In the genomic region with DNA sequence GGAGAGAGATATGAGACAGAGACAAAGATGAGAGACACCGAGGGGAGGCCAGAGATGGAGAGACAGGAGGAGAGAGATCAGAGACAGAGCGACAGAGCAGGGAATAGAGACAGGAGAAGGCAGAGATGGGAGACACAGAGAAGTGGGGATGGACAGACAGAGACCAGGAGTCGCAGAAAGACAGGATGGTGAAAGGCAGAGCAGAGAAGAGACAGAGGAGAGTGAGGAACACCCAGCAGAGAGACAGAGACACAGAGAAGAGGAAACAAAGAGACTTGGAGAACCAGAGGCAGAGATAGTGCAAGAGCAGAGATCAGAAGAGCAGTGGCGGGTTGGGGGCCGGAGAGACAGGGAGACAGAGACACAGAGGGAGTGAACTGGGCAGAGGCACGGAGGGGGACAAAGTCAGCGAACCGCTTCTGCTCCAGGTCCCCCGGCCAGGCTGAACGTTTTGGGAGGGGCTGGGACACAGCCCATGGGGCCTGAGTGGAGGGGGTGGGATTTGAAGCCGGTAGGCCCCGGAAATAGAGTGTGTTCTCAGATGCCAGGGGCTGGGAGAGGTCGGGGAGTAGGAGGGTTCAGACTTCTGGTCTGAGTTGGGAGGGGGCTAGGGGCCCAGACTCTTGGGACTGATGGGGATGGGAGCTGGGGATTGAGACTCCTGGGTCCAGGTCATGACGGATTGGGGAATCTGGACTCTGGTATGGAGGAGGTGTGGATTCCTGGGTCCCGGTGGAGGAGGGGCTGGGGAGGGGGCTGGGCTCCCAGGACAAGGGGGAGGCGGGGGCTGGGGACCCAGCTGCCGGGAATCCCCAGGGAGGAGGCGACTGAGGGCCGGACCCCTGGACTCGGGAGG, we compare ENCODE assay signal across 8 cellular contexts. TPM values are rescaled to one million over a fixed set of nuclear protein-coding genes. Genes with fewer than 3 reads are reported as not detected.
A peak's percentile ranks its signal among the peaks of the same experiment; 100 is the strongest.
DNase-seq lines count a peak whose midpoint lies in the region; ATAC-seq, FAIRE-seq and TF ChIP-seq lines count a peak whose summit lies in the region.

No MANE protein-coding gene starts in this region.

- H3K27me3 ChIP-seq in MG63: no peaks in the 10 kb centered on the region
- H3K27me3 ChIP-seq in bronchial epithelial cell (ENCODE audit: control insufficient read depth, insufficient read depth, low read length): no peaks in the 10 kb centered on the region
- no peaks in the 10 kb centered on the region for H3K27me3 ChIP-seq in testis

- H3K36me3 ChIP-seq in MG63 (peaks cover 23% of the 10 kb centered on the region), bronchial epithelial cell (ENCODE audit: control insufficient read depth, insufficient read depth, low read length) (no peaks in the 10 kb centered on the region), testis (ENCODE audit: low read depth, missing control alignments) (no peaks in the 10 kb centered on the region)

- 10 to 11% methylated on average over 15 to 19 of the region's 20 CpGs for WGBS in testis, 2 donors

- H3K4me3 ChIP-seq in MG63 (peak overlapping the region; percentile 98), bronchial epithelial cell (ENCODE audit: low read depth, low read length) (peak overlapping the region; percentile 95), testis (peak overlapping the region; percentile 68 to 85)

- TF ChIP-seq POLR2A in testis (IDR thresholded peaks at IDR 0.05): no peak

- TF ChIP-seq CTCF in bronchial epithelial cell (IDR thresholded peaks at IDR 0.05; ENCODE audit: insufficient read depth, low read length, severe bottlenecking) (no peak), testis (IDR thresholded peaks at IDR 0.05) (no peak)

- FAIRE-seq in bronchial epithelial cell (lab: Jason Lieb, UNC): no peak

- H3K27ac ChIP-seq in testis: peak overlapping the region; percentile 89

- intact Hi-C loops in left colon (cut with DNase I, micrococcal nuclease): no loop called here
- intact Hi-C loops in testis (cut with DNase I; ENCODE audit: low total_unique reads): no loop called here

- H3K4me1 ChIP-seq in testis: peaks cover 24% of the 10 kb centered on the region

- H3K9me3 ChIP-seq in MG63 (no peaks in the 10 kb centered on the region; the same call in 1 of the 2 replicates), testis (no peaks in the 10 kb centered on the region)

- ATAC-seq in left colon: peak; percentile 40
- ATAC-seq in GM18873 (IDR thresholded peaks at IDR 0.05; ENCODE audit: low FRiP score, unreplicated experiment): no peak

- DNase-seq in NCI-H1694 (lab: John Stamatoyannopoulos, UW) (peak; percentile 5), NCI-H1694 treated with DMSO at 0.1 percent for 48 hours (lab: John Stamatoyannopoulos, UW) (no peak), MG63 (peak; percentile 72), bronchial epithelial cell (ENCODE audit: low read depth) (no peak), left colon (no peak), testis (no peak)
- no peak for DNase-seq in activated CD4-positive, alpha-beta T cell treated with anti-CD3 and anti-CD28 coated beads for 4 hours

RNA-seq across cellular contexts. Expression of a gene that starts 0.7 kb away (rescaled TPM):
- total RNA-seq in MG63 (2014; rRNA removed; shearing (Covaris generic); ENCODE audit: low replicate concordance): 7.2 and 8.6 TPM in 2 replicates
- 1.8 and 2.2 TPM in 2 replicates for total RNA-seq in bronchial epithelial cell
- total RNA-seq in left colon: 1 to 10 TPM; 5.3 to 7.3 TPM
- 1 to 10 TPM; 4.0 to 7.2 TPM for total RNA-seq in testis
- polyA plus RNA-seq in testis (ENCODE audit: insufficient read depth, low read depth, low replicate concordance): 4.3 TPM

RNA-seq across cellular contexts. Expression of a gene that starts 19.3 kb away (rescaled TPM):
- 2.9 and 4.0 TPM in 2 replicates for total RNA-seq in MG63 (2014; rRNA removed; shearing (Covaris generic); ENCODE audit: low replicate concordance)
- 2.1 and 3.5 TPM in 2 replicates for total RNA-seq in bronchial epithelial cell
- 10 to 100 TPM; 14.7 to 15.5 TPM for total RNA-seq in left colon
- total RNA-seq in testis: 10 to 100 TPM; 16.5 to 17.4 TPM
- polyA plus RNA-seq in testis (ENCODE audit: insufficient read depth, low read depth, low replicate concordance): 8.5 TPM

RNA-seq across cellular contexts. Expression of a gene that starts 20.1 kb away (rescaled TPM):
- total RNA-seq in MG63 (2014; rRNA removed; shearing (Covaris generic); ENCODE audit: low replicate concordance): 7.9 and 22.4 TPM in 2 replicates
- 18.4 and 19.6 TPM in 2 replicates for total RNA-seq in bronchial epithelial cell
- total RNA-seq in left colon: 10 to 100 TPM; 26.6 to 36.4 TPM
- total RNA-seq in testis: 10 to 100 TPM; 25.0 to 29.4 TPM
- polyA plus RNA-seq in testis (ENCODE audit: insufficient read depth, low read depth, low replicate concordance): 8.5 TPM

RNA-seq across cellular contexts. Expression of a gene that starts 25.5 kb away (rescaled TPM):
- total RNA-seq in MG63 (2014; rRNA removed; shearing (Covaris generic); ENCODE audit: low replicate concordance): 0.66 and 0.69 TPM in 2 replicates
- total RNA-seq in bronchial epithelial cell (0.53 and 0.64 TPM in 2 replicates), left colon (10 to 100 TPM; 13.0 to 13.6 TPM), testis (10 to 100 TPM; 12.2 to 14.5 TPM)
- 4.7 TPM for polyA plus RNA-seq in testis (ENCODE audit: insufficient read depth, low read depth, low replicate concordance)

RNA-seq across cellular contexts. Expression of a gene that starts 34.7 kb away (rescaled TPM):
- 0.43 TPM in 1 of 2 replicates, not detected in the other for total RNA-seq in MG63 (2014; rRNA removed; shearing (Covaris generic); ENCODE audit: low replicate concordance)
- not detected in 2 replicates for total RNA-seq in bronchial epithelial cell
- total RNA-seq in left colon: not detected
- total RNA-seq in testis: under 1 TPM; 0.39 to 0.81 TPM
- polyA plus RNA-seq in testis (ENCODE audit: insufficient read depth, low read depth, low replicate concordance): 0.34 TPM

Comparison
In these comparisons a context has a peak if more than half of its experiments do, and no peak if none do; other contexts are left out.
1. DNase-seq: peak in NCI-H1694 (single experiment) and MG63 (single experiment); none in NCI-H1694 treated with DMSO at 0.1 percent for 48 hours (single experiment), bronchial epithelial cell (single experiment), left colon (0 of 2), testis (single experiment) and activated CD4-positive, alpha-beta T cell treated with anti-CD3 and anti-CD28 coated beads for 4 hours (0 of 2).
2. Peak in every context shown above with its lines, with median percentiles within 50 percentile points of each other: H3K4me3 ChIP-seq.